Comparison of ENCODE assay signal across 19 cellular contexts in the genomic region with DNA sequence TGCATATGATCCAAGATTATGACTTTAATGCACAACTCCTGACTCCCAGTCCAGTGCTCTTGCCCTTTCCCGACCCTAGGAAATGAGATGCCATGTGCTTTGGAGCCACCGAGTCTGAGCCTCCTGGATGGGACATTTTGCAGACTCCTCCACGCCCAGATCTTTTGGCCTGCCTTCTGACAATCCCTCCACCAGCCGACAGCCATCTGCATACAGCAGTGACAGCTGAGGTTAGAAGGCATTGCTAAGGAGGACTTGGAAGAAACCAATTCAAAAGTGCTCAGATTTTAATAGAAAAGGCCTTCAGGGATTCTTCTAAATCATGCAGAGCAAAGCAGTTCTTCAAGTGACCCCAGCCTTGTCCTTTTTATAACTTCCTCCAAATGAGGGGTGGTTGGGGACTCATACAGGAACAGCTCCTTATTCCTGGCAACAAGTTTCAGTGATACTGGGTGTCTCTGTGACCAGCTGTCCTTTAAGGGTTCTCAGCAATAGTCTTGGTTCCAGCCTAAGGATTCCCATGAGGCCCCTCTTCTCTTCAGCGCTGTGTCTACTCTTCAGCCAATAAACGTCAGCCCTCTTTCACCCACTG.
"Had no signal": no experiment of that assay in that cellular context is flagged by ENCODE, and none has a peak within 500 bp of the region (broad histone marks: within the 10 kb centered on the region; RNA-seq: fewer than 3 reads in every experiment).

No MANE protein-coding gene starts in this region.

- H3K4me1 ChIP-seq: gastrocnemius medialis, suprapubic skin, thyroid gland, upper lobe of left lung had no signal

- H3K27ac ChIP-seq: cardiac muscle cell, epithelial cell of prostate, esophagus muscularis mucosa, gastrocnemius medialis, neural progenitor cell, ovary, suprapubic skin, thyroid gland had no signal

- ATAC-seq: effector memory CD8-positive, alpha-beta T cell; gastrocnemius medialis; natural killer cell treated with Interleukin-12 subunit alpha and Interleukin-12 subunit beta and Interleukin-15 and Interleukin-18, amount 100 ng/mL, for 72 hours; stimulated activated naive CD8-positive, alpha-beta T cell treated with anti-CD3 and anti-CD28 coated beads, Interleukin-15, Interleukin-2, amounts not matched to agents 100 U/mL and 50 U/mL, for 24 hours had no signal

- DNase-seq: cerebellar nuclear complex; effector memory CD8-positive, alpha-beta T cell; gastrocnemius medialis; heart right ventricle; hypothalamus; nucleus accumbens; ovary; small intestine; stimulated activated CD4-positive, alpha-beta T cell treated with anti-CD3 and anti-CD28 coated beads, Interleukin-2, amount 100 ng/mL, for 48 hours; stimulated activated naive CD8-positive, alpha-beta T cell treated with anti-CD3 and anti-CD28 coated beads, Interleukin-15, Interleukin-2, amounts not matched to agents 100 U/mL and 50 U/mL, for 24 hours; thyroid gland had no signal

- H3K4me3 Mint-ChIP-seq: dendritic cell treated with granulocyte-macrophage colony-stimulating factor and Interleukin-4, amounts not matched to agents 40 ng/mL and 50 ng/mL, for 4 days; effector memory CD8-positive, alpha-beta T cell; natural killer cell treated with Interleukin-12 subunit alpha and Interleukin-12 subunit beta and Interleukin-15 and Interleukin-18, amount 100 ng/mL, for 72 hours; neural progenitor cell had no signal

- H3K9me3 Mint-ChIP-seq: dendritic cell treated with granulocyte-macrophage colony-stimulating factor and Interleukin-4, amounts not matched to agents 40 ng/mL and 50 ng/mL, for 4 days; effector memory CD8-positive, alpha-beta T cell; natural killer cell treated with Interleukin-12 subunit alpha and Interleukin-12 subunit beta and Interleukin-15 and Interleukin-18, amount 100 ng/mL, for 72 hours; neural progenitor cell had no signal

- H3K36me3 ChIP-seq: cardiac muscle cell, esophagus muscularis mucosa, gastrocnemius medialis, heart right ventricle, neural progenitor cell, ovary, suprapubic skin, thyroid gland, upper lobe of left lung had no signal

- H3K4me3 ChIP-seq: cardiac muscle cell, esophagus muscularis mucosa, gastrocnemius medialis, heart right ventricle, neural progenitor cell, ovary, suprapubic skin, thyroid gland, upper lobe of left lung had no signal

- H3K27ac Mint-ChIP-seq: dendritic cell treated with granulocyte-macrophage colony-stimulating factor and Interleukin-4, amounts not matched to agents 40 ng/mL and 50 ng/mL, for 4 days; effector memory CD8-positive, alpha-beta T cell; natural killer cell treated with Interleukin-12 subunit alpha and Interleukin-12 subunit beta and Interleukin-15 and Interleukin-18, amount 100 ng/mL, for 72 hours; neural progenitor cell had no signal

- H3K9me3 ChIP-seq: esophagus muscularis mucosa, gastrocnemius medialis, heart right ventricle, ovary, suprapubic skin, thyroid gland, upper lobe of left lung had no signal

- H3K36me3 Mint-ChIP-seq: natural killer cell treated with Interleukin-12 subunit alpha and Interleukin-12 subunit beta and Interleukin-15 and Interleukin-18, amount 100 ng/mL, for 72 hours; neural progenitor cell had no signal

- H3K27me3 ChIP-seq: cardiac muscle cell, esophagus muscularis mucosa, gastrocnemius medialis, heart right ventricle, neural progenitor cell, ovary, suprapubic skin, thyroid gland, upper lobe of left lung had no signal
